Comparison of ENCODE assay signal across 11 cellular contexts in genomic region chr12:14261096-14261495, GRCh38.
A peak's percentile ranks its signal among the peaks of the same experiment; 100 is the strongest.
DNase-seq lines count a peak whose midpoint lies in the region; ATAC-seq, FAIRE-seq and TF ChIP-seq lines count a peak whose summit lies in the region.
"Had no signal": no experiment of that assay in that cellular context is flagged by ENCODE, and none has a peak within 500 bp of the region (broad histone marks: within the 10 kb centered on the region; RNA-seq: fewer than 3 reads in every experiment).

No MANE protein-coding gene starts in this region.

- peaks cover 75% of the 10 kb centered on the region for H3K4me1 Mint-ChIP-seq in CD14-positive monocyte
- peaks cover 46% of the 10 kb centered on the region for H3K4me1 Mint-ChIP-seq in astrocyte (ENCODE audit: low read depth, unreplicated experiment)

- no peak for DNase-seq in CD14-positive monocyte (ENCODE audit: low spot score)
- DNase-seq in astrocyte (ENCODE audit: low read depth): no peak
- peak in 1 of 2 donors; percentile 33 for DNase-seq in psoas muscle
- no peak for DNase-seq in NCI-H82 treated with DMSO at 0.1 percent for 48 hours (lab: John Stamatoyannopoulos, UW; ENCODE audit: unreplicated experiment)
- DNase-seq in NCI-H446 (lab: John Stamatoyannopoulos, UW): no peak
- no peak for DNase-seq in NCI-H446 treated with DMSO at 0.1 percent for 48 hours (lab: John Stamatoyannopoulos, UW)

- H4K20me1 ChIP-seq in astrocyte (ENCODE audit: insufficient read depth, low read length): no peaks in the 10 kb centered on the region

- peak overlapping the region; percentile 24 for H3K4me3 ChIP-seq in astrocyte (ENCODE audit: insufficient read depth, low read depth, low read length)
- peak overlapping the region; percentile 18 for H3K4me3 ChIP-seq in iPS-20b (ENCODE audit: low read length)
- peak overlapping the region; percentile 39 for H3K4me3 ChIP-seq in psoas muscle

- H3K79me2 ChIP-seq in astrocyte (ENCODE audit: insufficient read depth, low read length): no peaks in the 10 kb centered on the region

- peak overlapping the region; percentile 69 for H3K4me2 ChIP-seq in astrocyte (ENCODE audit: low read length)

- H3K9me3 ChIP-seq in astrocyte (ENCODE audit: insufficient read depth, low read depth, low read length) (peaks cover 3% of the 10 kb centered on the region), iPS-20b (ENCODE audit: insufficient read depth, low read depth, low read length) (peaks cover 8% of the 10 kb centered on the region; the same call in 1 of the 2 replicates), psoas muscle (peaks cover 11% of the 10 kb centered on the region)

- H3K27me3 Mint-ChIP-seq in CD14-positive monocyte (ENCODE audit: low read depth in 3 of 3) (peaks cover 0 to 3% (median 0%) of the 10 kb centered on the region in 3 donors), astrocyte (ENCODE audit: low read depth, unreplicated experiment) (no peaks in the 10 kb centered on the region)
- H3K27me3 Mint-ChIP-seq: memory B cell had no signal

- peak overlapping the region; percentile 76 for H2AFZ ChIP-seq in astrocyte (ENCODE audit: low read depth, low read length)

- H3K27ac ChIP-seq in astrocyte (ENCODE audit: low read depth, low read length): peak overlapping the region; percentile 74
- H3K27ac ChIP-seq in iPS-20b (ENCODE audit: low read length): peak overlapping the region; percentile 42
- H3K27ac ChIP-seq in psoas muscle: peak overlapping the region; percentile 76
- H3K27ac ChIP-seq: C4-2B had no signal

- H3K4me1 ChIP-seq in astrocyte (ENCODE audit: insufficient read depth, low read length): peaks cover 32% of the 10 kb centered on the region
- H3K4me1 ChIP-seq in iPS-20b (ENCODE audit: insufficient read depth, low read length): peaks cover 32% of the 10 kb centered on the region
- H3K4me1 ChIP-seq in psoas muscle: peaks cover 35% of the 10 kb centered on the region

- H3K9ac ChIP-seq in astrocyte (ENCODE audit: low read length) (peak overlapping the region; percentile 3), iPS-20b (ENCODE audit: low read depth, low read length) (peak overlapping the region; percentile 94)

- H3K4me3 Mint-ChIP-seq in CD14-positive monocyte (peak overlapping the region in 1 of 2 donors; percentile 28), astrocyte (ENCODE audit: unreplicated experiment) (peak overlapping the region; percentile 50)
- H3K4me3 Mint-ChIP-seq: memory B cell had no signal

- intact Hi-C loops in CD14-positive monocyte (cut with micrococcal nuclease): no loop called here
- intact Hi-C loops in psoas muscle (cut with DNase I): loop anchor here in 1 of 2 donors (5.0 kb wide), 1 partner anchor 101 kb away; no protein-coding TSS in a partner anchor

- H3K27ac Mint-ChIP-seq in CD14-positive monocyte (peak overlapping the region; percentile 96 to 99 (median 98)), astrocyte (ENCODE audit: unreplicated experiment) (peak overlapping the region; percentile 96)

- ATAC-seq in psoas muscle: no peak
- no peak for ATAC-seq in HG02840 (IDR thresholded peaks at IDR 0.05; ENCODE audit: low FRiP score, unreplicated experiment)

- H3K9me3 Mint-ChIP-seq in CD14-positive monocyte: peaks cover 13 to 34% (median 29%) of the 10 kb centered on the region in 7 donors
- H3K9me3 Mint-ChIP-seq in astrocyte (ENCODE audit: unreplicated experiment): peaks cover 37% of the 10 kb centered on the region

- H3K36me3 ChIP-seq in astrocyte (ENCODE audit: insufficient read depth, low read length) (no peaks in the 10 kb centered on the region), iPS-20b (ENCODE audit: insufficient read depth, low read depth, low read length) (no peaks in the 10 kb centered on the region), psoas muscle (ENCODE audit: insufficient read depth in 1 of 2, low read depth in 1 of 2) (no peaks in the 10 kb centered on the region)

- H3K36me3 Mint-ChIP-seq in CD14-positive monocyte (peaks cover 6 to 10% of the 10 kb centered on the region in 2 donors), astrocyte (ENCODE audit: low read depth, unreplicated experiment) (peaks cover 4% of the 10 kb centered on the region)

- no peak for FAIRE-seq in astrocyte (lab: Jason Lieb, UNC)
- FAIRE-seq: endometrium had no signal

- no peaks in the 10 kb centered on the region for H3K27me3 ChIP-seq in astrocyte (ENCODE audit: insufficient read depth, low read length)
- no peaks in the 10 kb centered on the region for H3K27me3 ChIP-seq in iPS-20b (ENCODE audit: insufficient read depth, low read length)
- no peaks in the 10 kb centered on the region for H3K27me3 ChIP-seq in psoas muscle (ENCODE audit: insufficient read depth in 3 of 3, low read length in 2 of 3)

- TF ChIP-seq CTCF in CD14-positive monocyte (IDR thresholded peaks at IDR 0.05) (no peak), astrocyte (IDR thresholded peaks at IDR 0.05; ENCODE audit: insufficient read depth, low read depth, low read length) (no peak), psoas muscle (IDR thresholded peaks at IDR 0.05) (no peak)

- WGBS in psoas muscle, 3 donors: 46 to 59% (median 47%) methylated on average over 6 of the region's 6 CpGs
